23 cellular contexts compared by ENCODE assay signal in genomic region chr2:121839584-121839983, GRCh38.
DNase-seq lines count a peak whose midpoint lies in the region; ATAC-seq and TF ChIP-seq lines count a peak whose summit lies in the region.
"Had no signal": no experiment of that assay in that cellular context is flagged by ENCODE, and none has a peak within 500 bp of the region (broad histone marks: within the 10 kb centered on the region; RNA-seq: fewer than 3 reads in every experiment).

No MANE protein-coding gene starts in this region.

- no peak overlapping the region for H3K4me3 Mint-ChIP-seq in endodermal cell
- H3K4me3 Mint-ChIP-seq: CD8-positive, alpha-beta memory T cell had no signal

- H3K36me3 ChIP-seq in A673 (ENCODE audit: insufficient read depth, low read length, poor library complexity, severe bottlenecking) (no peaks in the 10 kb centered on the region), GM06990 (ENCODE audit: control insufficient read depth, insufficient read depth, low read length) (no peaks in the 10 kb centered on the region), endodermal cell (ENCODE audit: control insufficient read depth, insufficient read depth, low read length) (no peaks in the 10 kb centered on the region)
- H3K36me3 ChIP-seq: BLaER1, SJSA1 had no signal

- no peak overlapping the region for H3K9ac ChIP-seq in endodermal cell (ENCODE audit: extremely low read depth, low read length, poor library complexity, severe bottlenecking)
- H3K9ac ChIP-seq: BLaER1, GM23248 had no signal

- H3K27me3 Mint-ChIP-seq in endodermal cell (ENCODE audit: insufficient read depth), result peaks cover 15% of the 10 kb centered on the region

- in situ Hi-C loops in GM13977 (cut with MboI; ENCODE audit: low pct_unique_long_range_greater_than_20kb, low sequenced_read_pairs, unreplicated experiment), result no loop called here

- intact Hi-C loops in A673 (cut with micrococcal nuclease; ENCODE audit: unreplicated experiment), result no loop called here

- no peak for DNase-seq in A673 (ENCODE audit: low spot score)
- no peak for DNase-seq in GM06990 (ENCODE audit: extremely low read depth, insufficient read length)
- DNase-seq in NAMALWA (ENCODE audit: low spot score), result peak; percentile 20
- DNase-seq in endodermal cell, result no peak
- no peak for DNase-seq in GM13977 (ENCODE audit: low spot score)
- no peak for DNase-seq in NCI-H187 (lab: John Stamatoyannopoulos, UW)
- DNase-seq: CD8-positive, alpha-beta memory T cell; GDM1; GM23248; IMR-90; NCI-H1105; NCI-H1694 treated with DMSO at 0.1 percent for 48 hours; NCI-H2107; NCI-H2227 treated with DMSO at 0.1 percent for 48 hours; NCI-H510A treated with DMSO at 0.1 percent for 48 hours; NCI-H774 had no signal

- peaks cover 11% of the 10 kb centered on the region for H3K9me3 Mint-ChIP-seq in endodermal cell
- H3K9me3 Mint-ChIP-seq: CD8-positive, alpha-beta memory T cell had no signal

- 0 out of 2 replicates have a peak, but pooled peaks have one; percentile 19 for TF ChIP-seq CTCF in A673 (conservative IDR thresholded peaks at IDR 0.05; ENCODE audit: low read depth, low read length)
- TF ChIP-seq CTCF in GM06990 (IDR thresholded peaks at IDR 0.05; ENCODE audit: insufficient read depth, low read length, poor library complexity, severe bottlenecking), result peak; percentile 10
- peak; percentile 40 for TF ChIP-seq CTCF in endodermal cell (conservative IDR thresholded peaks at IDR 0.05)
- no peak for TF ChIP-seq CTCF in GM13977 (IDR thresholded peaks at IDR 0.05; ENCODE audit: extremely low read depth, insufficient read depth, missing control alignments)

- ATAC-seq in HG03135 (IDR thresholded peaks at IDR 0.05; ENCODE audit: unreplicated experiment), result no peak
- ATAC-seq in HG03520 (IDR thresholded peaks at IDR 0.05; ENCODE audit: unreplicated experiment), result no peak
- ATAC-seq: A549, GM12878, Panc1 had no signal

- WGBS in endodermal cell (ENCODE audit: insufficient coverage in 1 of 2, insufficient read length in 1 of 2), 2 experiments, result 89 to 100% methylated on average over 1 to 3 of the region's 3 CpGs

- H3K27ac Mint-ChIP-seq in endodermal cell, result no peak overlapping the region
- H3K27ac Mint-ChIP-seq: CD8-positive, alpha-beta memory T cell had no signal

- no TSS peak for BruUV-seq in A673 (replicated peaks; lab: Mats Ljungman, UMichigan)

- H3K4me3 ChIP-seq in A673 (ENCODE audit: low read depth, low read length, poor library complexity, severe bottlenecking) (no peak overlapping the region), GM06990 (replicated peaks; ENCODE audit: low read depth, low read length) (no peak overlapping the region), endodermal cell (ENCODE audit: low read length) (no peak overlapping the region)
- H3K4me3 ChIP-seq: A549, BLaER1, GM12878, GM23248, SJSA1 had no signal

- peaks cover 3% of the 10 kb centered on the region for H3K9me3 ChIP-seq in A673 (ENCODE audit: low read depth, low read length, poor library complexity, severe bottlenecking)
- peaks cover 15% of the 10 kb centered on the region for H3K9me3 ChIP-seq in endodermal cell (ENCODE audit: control insufficient read depth, low read length)
- H3K9me3 ChIP-seq: A549, BLaER1, SJSA1 had no signal

- H3K4me1 ChIP-seq in A673 (ENCODE audit: insufficient read depth, low read length, poor library complexity, severe bottlenecking) (no peaks in the 10 kb centered on the region), endodermal cell (ENCODE audit: control insufficient read depth, insufficient read depth, low read length) (no peaks in the 10 kb centered on the region)
- H3K4me1 ChIP-seq: A549, SJSA1 had no signal

- H3K36me3 Mint-ChIP-seq in endodermal cell (ENCODE audit: low read depth), result no peaks in the 10 kb centered on the region
- H3K36me3 Mint-ChIP-seq: CD8-positive, alpha-beta memory T cell had no signal

- CTCF ChIA-PET in A673 (lab: Charles Lee), result no interaction called here

- H3K27ac ChIP-seq in A673 (ENCODE audit: low read depth, low read length, poor library complexity, severe bottlenecking) (no peak overlapping the region), endodermal cell (ENCODE audit: low read depth, low read length) (no peak overlapping the region)
- H3K27ac ChIP-seq: A549, BLaER1, GM23248, SJSA1 had no signal

- peaks cover 1% of the 10 kb centered on the region for H3K4me1 Mint-ChIP-seq in endodermal cell

- H3K27me3 ChIP-seq in A673 (replicated peaks; ENCODE audit: insufficient read depth, low read depth, low read length, poor library complexity) (no peaks in the 10 kb centered on the region), GM06990 (replicated peaks; ENCODE audit: control insufficient read depth, insufficient read depth, low read length) (no peaks in the 10 kb centered on the region), endodermal cell (ENCODE audit: control insufficient read depth, insufficient read depth, low read length, poor library complexity, severe bottlenecking) (no peaks in the 10 kb centered on the region)
- H3K27me3 ChIP-seq: BLaER1 had no signal

- POLR2A ChIA-PET in A673 (lab: Charles Lee; ENCODE audit: low non-redundant PET), result no interaction called here
